13 cellular contexts compared by ENCODE assay signal in genomic region chr5:160469156-160470144, GRCh38. TPM values are rescaled to one million over a fixed set of nuclear protein-coding genes. Genes with fewer than 3 reads are reported as not detected.
DNase-seq lines count a peak whose midpoint lies in the region; ATAC-seq, FAIRE-seq and TF ChIP-seq lines count a peak whose summit lies in the region.
"Had no signal": no experiment of that assay in that cellular context is flagged by ENCODE, and none has a peak within 500 bp of the region (broad histone marks: within the 10 kb centered on the region; RNA-seq: fewer than 3 reads in every experiment).

No MANE protein-coding gene starts in this region.

- peaks cover 20% of the 10 kb centered on the region for H3K36me3 Mint-ChIP-seq in activated naive CD4-positive, alpha-beta T cell treated with anti-CD3 and anti-CD28 coated beads for 36 hours (ENCODE audit: low read depth)

- H3K36me3 ChIP-seq in OCI-LY7 (ENCODE audit: insufficient read depth, low read length): no peaks in the 10 kb centered on the region
- no peaks in the 10 kb centered on the region for H3K36me3 ChIP-seq in endothelial cell of umbilical vein (ENCODE audit: control insufficient read depth in 2 of 2, extremely low read depth in 1 of 2, insufficient read depth in 2 of 2, low read length in 2 of 2)
- H3K36me3 ChIP-seq: gastroesophageal sphincter had no signal

- dilution Hi-C loops in endothelial cell of umbilical vein (cut with MboI; ENCODE audit: extremely low pct_ligation_motif_present, low sequenced_read_pairs): no loop called here

- H3K27ac Mint-ChIP-seq in activated naive CD4-positive, alpha-beta T cell treated with anti-CD3 and anti-CD28 coated beads for 36 hours: peak overlapping the region; percentile 89
- peak overlapping the region; percentile 86 to 94 for H3K27ac Mint-ChIP-seq in stimulated activated naive CD8-positive, alpha-beta T cell treated with anti-CD3 and anti-CD28 coated beads, Interleukin-15, amount 100 ng/mL, for 72 hours

- peaks cover 83% of the 10 kb centered on the region for H3K4me1 ChIP-seq in OCI-LY7 (ENCODE audit: insufficient read depth, low read length, poor library complexity, severe bottlenecking)
- H3K4me1 ChIP-seq in endothelial cell of umbilical vein (ENCODE audit: control insufficient read depth, extremely low read depth, insufficient read depth, low read length): peaks cover 52% of the 10 kb centered on the region

- peak overlapping the region; percentile 13 for H3K9ac ChIP-seq in endothelial cell of umbilical vein (replicated peaks; ENCODE audit: extremely low read depth, insufficient read depth, low read length)

- POLR2A ChIA-PET in OCI-LY7 (lab: Charles Lee) (interaction anchor here (0.5 to 1.1 kb wide), 4 partner anchors 37 to 66 kb away, joined by 3 to 6 read pairs (median 3); partner anchors contain the start of genes PTTG1 and SLU7), endothelial cell of umbilical vein (lab: Charles Lee) (no interaction called here)

- peak overlapping the region; percentile 68 for H3K4me3 ChIP-seq in OCI-LY7 (ENCODE audit: low read depth, low read length, poor library complexity, severe bottlenecking)
- peak overlapping the region in 2 of 3 experiments; percentile 43 to 51 for H3K4me3 ChIP-seq in endothelial cell of umbilical vein (replicated peaks in 1 of 3; ENCODE audit: insufficient read depth in 1 of 3, low read depth in 1 of 3, low read length in 3 of 3)
- H3K4me3 ChIP-seq: gastroesophageal sphincter, PC-9 had no signal

- CTCF ChIA-PET in activated naive CD4-positive, alpha-beta T cell treated with anti-CD3 and anti-CD28 coated beads for 36 hours (lab: Charles Lee): interaction anchor here (0.5 to 3.2 kb wide), 2 partner anchors 8 to 31 kb away, joined by 3 to 14 read pairs; no protein-coding TSS in a partner anchor
- CTCF ChIA-PET in OCI-LY7 (lab: Charles Lee; ENCODE audit: unreplicated experiment): interaction anchor here (0.6 kb wide), 1 partner anchor 47 kb away, joined by 3 read pairs; no protein-coding TSS in a partner anchor
- CTCF ChIA-PET in endothelial cell of umbilical vein (lab: Charles Lee): interaction anchor here (3.1 kb wide), 1 partner anchor 31 kb away, joined by 16 read pairs; no protein-coding TSS in a partner anchor

- no peaks in the 10 kb centered on the region for H3K9me1 ChIP-seq in endothelial cell of umbilical vein (replicated peaks; ENCODE audit: control insufficient read depth, extremely low read depth, insufficient read depth, low read length)

- peak; percentile 59 for FAIRE-seq in endothelial cell of umbilical vein (lab: Jason Lieb, UNC)
- FAIRE-seq: bronchial epithelial cell had no signal

- H3K9me2 ChIP-seq in OCI-LY7 (ENCODE audit: insufficient read depth, low read length): no peaks in the 10 kb centered on the region

- H3K4me2 ChIP-seq in OCI-LY7 (ENCODE audit: low read length): peak overlapping the region; percentile 93
- peak overlapping the region; percentile 76 for H3K4me2 ChIP-seq in endothelial cell of umbilical vein (ENCODE audit: insufficient read depth, low read length)
- H3K4me2 ChIP-seq: PC-9 had no signal

- no peaks in the 10 kb centered on the region for H3K27me3 ChIP-seq in endothelial cell of umbilical vein (ENCODE audit: control insufficient read depth in 2 of 2, insufficient read depth in 2 of 2, low read length in 2 of 2)
- H3K27me3 ChIP-seq: gastroesophageal sphincter had no signal

- H3K27ac ChIP-seq in OCI-LY7 (ENCODE audit: low read depth, low read length, poor library complexity, severe bottlenecking) (peak overlapping the region; percentile 72), endothelial cell of umbilical vein (ENCODE audit: insufficient read depth, low read depth, low read length) (peak overlapping the region; percentile 51)
- H3K27ac ChIP-seq: gastroesophageal sphincter, PC-9 had no signal

- TF ChIP-seq CTCF in OCI-LY7 (conservative IDR thresholded peaks at IDR 0.05; ENCODE audit: low read length) (no peak), endothelial cell of umbilical vein (IDR thresholded peaks at IDR 0.05; ENCODE audit: extremely low read depth in 1 of 2, insufficient read depth in 1 of 2, low read depth in 1 of 2, low read length in 2 of 2) (no peak), GM20000 (IDR thresholded peaks at IDR 0.05; ENCODE audit: extremely low read depth, missing control alignments) (no peak)

- peaks cover 42% of the 10 kb centered on the region; the same call in 1 of the 2 replicates for H3K79me2 ChIP-seq in OCI-LY7 (ENCODE audit: insufficient read depth, low read depth, low read length)
- peaks cover 57% of the 10 kb centered on the region for H3K79me2 ChIP-seq in endothelial cell of umbilical vein (ENCODE audit: control insufficient read depth, insufficient read depth, low read length)

- peak overlapping the region; percentile 60 for H2AFZ ChIP-seq in OCI-LY7 (ENCODE audit: low read length)
- no peak overlapping the region for H2AFZ ChIP-seq in endothelial cell of umbilical vein (ENCODE audit: low read depth, low read length)
- H2AFZ ChIP-seq: PC-9 had no signal

- H3K9me3 ChIP-seq in OCI-LY7 (ENCODE audit: low read length): no peaks in the 10 kb centered on the region
- no peaks in the 10 kb centered on the region for H3K9me3 ChIP-seq in endothelial cell of umbilical vein (replicated peaks; ENCODE audit: control insufficient read depth, insufficient read depth, low read length)
- H3K9me3 ChIP-seq: gastroesophageal sphincter had no signal

- no peak for DNase-seq in activated naive CD4-positive, alpha-beta T cell treated with anti-CD3 and anti-CD28 coated beads for 36 hours
- no peak for DNase-seq in activated naive CD4-positive, alpha-beta T cell treated with Interleukin-2 at 50 U/mL for 16 hours
- no peak for DNase-seq in OCI-LY7 (ENCODE audit: low spot score)
- no peak for DNase-seq in endothelial cell of umbilical vein (ENCODE audit: low read depth, low spot score)
- no peak for DNase-seq in stimulated activated naive CD8-positive, alpha-beta T cell treated with anti-CD3 and anti-CD28 coated beads, Interleukin-15, amount 100 ng/mL, for 72 hours
- no peak for DNase-seq in CD1c-positive myeloid dendritic cell (ENCODE audit: extremely low spot score)
- no peak for DNase-seq in GM20000 (ENCODE audit: low spot score)
- DNase-seq: activated CD4-positive, alpha-beta T cell treated with anti-CD3 and anti-CD28 coated beads for 1 hour; NCI-H1417; PC-9 had no signal

- H3K4me3 Mint-ChIP-seq in activated naive CD4-positive, alpha-beta T cell treated with anti-CD3 and anti-CD28 coated beads for 36 hours: peak overlapping the region; percentile 99
- peak overlapping the region; percentile 92 to 100 for H3K4me3 Mint-ChIP-seq in stimulated activated naive CD8-positive, alpha-beta T cell treated with anti-CD3 and anti-CD28 coated beads, Interleukin-15, amount 100 ng/mL, for 72 hours

- intact Hi-C loops in activated naive CD4-positive, alpha-beta T cell treated with anti-CD3 and anti-CD28 coated beads for 36 hours (cut with micrococcal nuclease): loop anchor here (2.0 kb wide), 1 partner anchor 351 kb away; the partner anchor contains the start of gene PWWP2A
- intact Hi-C loops in OCI-LY7 (cut with micrococcal nuclease; ENCODE audit: unreplicated experiment) (loop anchor here (2.0 to 5.0 kb wide), 2 partner anchors 39 to 1262 kb away; partner anchors contain the start of gene RNF145), endothelial cell of umbilical vein (cut with micrococcal nuclease) (no loop called here)

- no peak for ATAC-seq in stimulated activated naive CD8-positive, alpha-beta T cell treated with anti-CD3 and anti-CD28 coated beads, Interleukin-15, amount 100 ng/mL, for 72 hours
- no peak for ATAC-seq in HG03342 (IDR thresholded peaks at IDR 0.05; ENCODE audit: unreplicated experiment)
- ATAC-seq: gastroesophageal sphincter had no signal

- no peaks in the 10 kb centered on the region for H3K9me3 Mint-ChIP-seq in activated naive CD4-positive, alpha-beta T cell treated with anti-CD3 and anti-CD28 coated beads for 36 hours
- H3K9me3 Mint-ChIP-seq in stimulated activated naive CD8-positive, alpha-beta T cell treated with anti-CD3 and anti-CD28 coated beads, Interleukin-15, amount 100 ng/mL, for 72 hours: no peaks in the 10 kb centered on the region

- H3K4me1 Mint-ChIP-seq in activated naive CD4-positive, alpha-beta T cell treated with anti-CD3 and anti-CD28 coated beads for 36 hours (ENCODE audit: low read depth): peaks cover 74% of the 10 kb centered on the region
- peaks cover 70% of the 10 kb centered on the region for H3K4me1 Mint-ChIP-seq in stimulated activated naive CD8-positive, alpha-beta T cell treated with anti-CD3 and anti-CD28 coated beads, Interleukin-15, amount 100 ng/mL, for 72 hours

- no peaks in the 10 kb centered on the region for H3K27me3 Mint-ChIP-seq in activated naive CD4-positive, alpha-beta T cell treated with anti-CD3 and anti-CD28 coated beads for 36 hours (ENCODE audit: low read depth)
- no peaks in the 10 kb centered on the region for H3K27me3 Mint-ChIP-seq in stimulated activated naive CD8-positive, alpha-beta T cell treated with anti-CD3 and anti-CD28 coated beads, Interleukin-15, amount 100 ng/mL, for 72 hours

- H4K20me1 ChIP-seq in OCI-LY7 (ENCODE audit: insufficient read depth, low read length): no peaks in the 10 kb centered on the region
- no peaks in the 10 kb centered on the region for H4K20me1 ChIP-seq in endothelial cell of umbilical vein (replicated peaks; ENCODE audit: control insufficient read depth, extremely low read depth, insufficient read depth, low read length)

- TF ChIP-seq POLR2A in endothelial cell of umbilical vein (IDR thresholded peaks at IDR 0.05; ENCODE audit: low read depth, low read length): no peak

- BruUV-seq in OCI-LY7 (replicated peaks; lab: Mats Ljungman, UMichigan) (no TSS peak), endothelial cell of umbilical vein (replicated peaks; lab: Mats Ljungman, UMichigan) (no TSS peak)

RNA-seq across cellular contexts. Expression of gene PTTG1, which starts 47.8 kb away (rescaled TPM):
- total RNA-seq in activated naive CD4-positive, alpha-beta T cell treated with anti-CD3 and anti-CD28 coated beads for 36 hours: 100 to 1,000 TPM; 254 to 270 TPM
- total RNA-seq in OCI-LY7 (2014; rRNA removed; shearing (Covaris generic)): 420 and 480 TPM in 2 replicates
- 340 and 428 TPM in 2 replicates for total RNA-seq in OCI-LY7 (2022)
- total RNA-seq in endothelial cell of umbilical vein: 139 and 140 TPM in 2 replicates
- polyA plus RNA-seq in endothelial cell of umbilical vein: 157 and 173 TPM in 2 replicates
- 355 and 421 TPM in 2 replicates for polyA plus RNA-seq in endothelial cell of umbilical vein (2011; cell fraction: cytosol; rRNA removed)
- polyA plus RNA-seq in endothelial cell of umbilical vein (2011; cell fraction: nucleus; rRNA removed): 182 and 233 TPM in 2 replicates
- 83.1 and 154 TPM in 2 replicates for polyA plus RNA-seq in endothelial cell of umbilical vein (2012)
- 43.8 and 47.2 TPM in 2 replicates for polyA minus RNA-seq in endothelial cell of umbilical vein
- polyA minus RNA-seq in endothelial cell of umbilical vein (2011; cell fraction: cytosol; rRNA and poly(A)+ RNA removed): 57.7 TPM
- 18.0 and 28.6 TPM in 2 replicates for polyA minus RNA-seq in endothelial cell of umbilical vein (2011; cell fraction: nucleus; rRNA and poly(A)+ RNA removed)

RNA-seq across cellular contexts. Expression of gene SLU7, which starts 50.6 kb away (rescaled TPM):
- 10 to 100 TPM; 33.2 to 34.3 TPM for total RNA-seq in activated naive CD4-positive, alpha-beta T cell treated with anti-CD3 and anti-CD28 coated beads for 36 hours
- total RNA-seq in OCI-LY7 (2014; rRNA removed; shearing (Covaris generic)): 32.2 and 59.7 TPM in 2 replicates
- total RNA-seq in OCI-LY7 (2022) (46.2 and 55.4 TPM in 2 replicates), endothelial cell of umbilical vein (42.7 and 48.2 TPM in 2 replicates)
- 4.5 and 10.2 TPM in 2 replicates for polyA plus RNA-seq in endothelial cell of umbilical vein
- 20.5 and 21.8 TPM in 2 replicates for polyA plus RNA-seq in endothelial cell of umbilical vein (2011; cell fraction: cytosol; rRNA removed)
- 33.6 and 48.5 TPM in 2 replicates for polyA plus RNA-seq in endothelial cell of umbilical vein (2011; cell fraction: nucleus; rRNA removed)
- polyA plus RNA-seq in endothelial cell of umbilical vein (2012): 37.9 and 55.8 TPM in 2 replicates
- polyA minus RNA-seq in endothelial cell of umbilical vein: 11.6 and 12.1 TPM in 2 replicates
- polyA minus RNA-seq in endothelial cell of umbilical vein (2011; cell fraction: cytosol; rRNA and poly(A)+ RNA removed): 7.9 TPM
- polyA minus RNA-seq in endothelial cell of umbilical vein (2011; cell fraction: nucleus; rRNA and poly(A)+ RNA removed): 19.0 and 22.5 TPM in 2 replicates
